1 cellular context compared by ENCODE assay signal in genomic region chr5:146345578-146346366, GRCh38.
TF ChIP-seq lines count a peak whose summit lies in the region.

No MANE protein-coding gene starts in this region.

TF ChIP-seq in H1, 55 proteins besides CTCF, POLR2A, EP300 and RAD21 (continued from another document):
- TF ChIP-seq, protein P1, sequence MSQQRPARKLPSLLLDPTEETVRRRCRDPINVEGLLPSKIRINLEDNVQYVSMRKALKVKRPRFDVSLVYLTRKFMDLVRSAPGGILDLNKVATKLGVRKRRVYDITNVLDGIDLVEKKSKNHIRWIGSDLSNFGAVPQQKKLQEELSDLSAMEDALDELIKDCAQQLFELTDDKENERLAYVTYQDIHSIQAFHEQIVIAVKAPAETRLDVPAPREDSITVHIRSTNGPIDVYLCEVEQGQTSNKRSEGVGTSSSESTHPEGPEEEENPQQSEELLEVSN (IDR thresholded peaks at IDR 0.05), result peak; percentile 78
- no peak for TF ChIP-seq SIRT6 (IDR thresholded peaks at IDR 0.05; ENCODE audit: low read length)
- TF ChIP-seq EZH2 (IDR thresholded peaks at IDR 0.05; ENCODE audit: low read depth, low read length, severe bottlenecking), result peak; percentile 98
- TF ChIP-seq MAFK (IDR thresholded peaks at IDR 0.05; ENCODE audit: low read depth, low read length), result no peak
